Comparison of ENCODE assay signal across 1 cellular context in genomic region chr4:7201351-7202305, GRCh38.
TF ChIP-seq lines count a peak whose summit lies in the region.

No MANE protein-coding gene starts in this region.

TF ChIP-seq in HepG2, 621 proteins besides CTCF, POLR2A, EP300 and RAD21:
- TF ChIP-seq ZNF672 (CRISPR knock-in tag; IDR thresholded peaks at IDR 0.05) (no peak), ZNF382 (CRISPR knock-in tag; IDR thresholded peaks at IDR 0.05; ENCODE audit: borderline replicate concordance) (no peak), ZNF652 (CRISPR knock-in tag; IDR thresholded peaks at IDR 0.05; ENCODE audit: borderline replicate concordance, low read depth) (no peak), POGZ (CRISPR knock-in tag; IDR thresholded peaks at IDR 0.05) (no peak), KDM6A (CRISPR knock-in tag; IDR thresholded peaks at IDR 0.05; ENCODE audit: low read depth) (no peak), ZNF275 (CRISPR knock-in tag; IDR thresholded peaks at IDR 0.05; ENCODE audit: borderline replicate concordance) (no peak), ZNF44 (CRISPR knock-in tag; IDR thresholded peaks at IDR 0.05) (no peak), FOXA1 (IDR thresholded peaks at IDR 0.05) (no peak), FOXA1 (CRISPR knock-in tag; IDR thresholded peaks at IDR 0.05) (no peak), ZNF33B (CRISPR knock-in tag; IDR thresholded peaks at IDR 0.05) (no peak), SMARCE1 (IDR thresholded peaks at IDR 0.05; ENCODE audit: borderline replicate concordance) (no peak)
- TF ChIP-seq, protein P1, sequence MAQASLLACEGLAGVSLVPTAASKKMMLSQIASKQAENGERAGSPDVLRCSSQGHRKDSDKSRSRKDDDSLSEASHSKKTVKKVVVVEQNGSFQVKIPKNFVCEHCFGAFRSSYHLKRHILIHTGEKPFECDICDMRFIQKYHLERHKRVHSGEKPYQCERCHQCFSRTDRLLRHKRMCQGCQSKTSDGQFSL (CRISPR knock-in tag; IDR thresholded peaks at IDR 0.05): no peak
- TF ChIP-seq, protein P2, sequence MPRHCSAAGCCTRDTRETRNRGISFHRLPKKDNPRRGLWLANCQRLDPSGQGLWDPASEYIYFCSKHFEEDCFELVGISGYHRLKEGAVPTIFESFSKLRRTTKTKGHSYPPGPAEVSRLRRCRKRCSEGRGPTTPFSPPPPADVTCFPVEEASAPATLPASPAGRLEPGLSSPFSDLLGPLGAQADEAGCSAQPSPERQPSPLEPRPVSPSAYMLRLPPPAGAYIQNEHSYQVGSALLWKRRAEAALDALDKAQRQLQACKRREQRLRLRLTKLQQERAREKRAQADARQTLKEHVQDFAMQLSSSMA (CRISPR knock-in tag; IDR thresholded peaks at IDR 0.05): no peak
